Comparison of ENCODE assay signal across 23 cellular contexts in genomic region chr9:126999315-127000068, GRCh38.
"Had no signal": no experiment of that assay in that cellular context is flagged by ENCODE, and none has a peak within 500 bp of the region (broad histone marks: within the 10 kb centered on the region; RNA-seq: fewer than 3 reads in every experiment).

No MANE protein-coding gene starts in this region.

- H3K27me3 Mint-ChIP-seq: naive B cell had no signal

- H3K4me1 Mint-ChIP-seq: mesothelial cell of epicardium, nephron progenitor cell had no signal

- DNase-seq: activated CD4-positive, alpha-beta T cell treated with anti-CD3 and anti-CD28 coated beads, Interleukin-2, amount 10 ng/mL, durations not matched to agents 7 days and 5 days; activated CD4-positive, CD25-positive, alpha-beta regulatory T cell treated with anti-CD3 and anti-CD28 coated beads, Interleukin-2, amount 50 U/mL, for 72 hours; activated CD8-positive, alpha-beta T cell treated with anti-CD3 and anti-CD28 coated beads for 36 hours; activated gamma-delta T cell treated with Interleukin-2 at 50 U/mL for 16 hours; activated naive CD4-positive, alpha-beta T cell treated with anti-CD3 and anti-CD28 coated beads, Interleukin-2, amount 50 U/mL, for 16 hours; amniotic stem cell; foreskin keratinocyte; heart left ventricle; hypothalamus; immature natural killer cell; kidney; left colon; mammary epithelial cell; naive B cell; nephron progenitor cell; stimulated activated CD4-positive, alpha-beta T cell treated with anti-CD3 and anti-CD28 coated beads, Interleukin-2, amount 100 ng/mL, for 24 hours; stimulated activated naive CD4-positive, alpha-beta T cell; testis; transverse colon had no signal

- ATAC-seq: activated CD8-positive, alpha-beta T cell treated with anti-CD3 and anti-CD28 coated beads for 36 hours; foreskin keratinocyte; heart left ventricle; left colon had no signal

- H3K27ac Mint-ChIP-seq: activated CD4-positive, alpha-beta T cell treated with anti-CD3 and anti-CD28 coated beads, Interleukin-2, amount 10 ng/mL, durations not matched to agents 7 days and 5 days; activated CD8-positive, alpha-beta T cell treated with anti-CD3 and anti-CD28 coated beads for 36 hours; activated T-helper 1 cell treated with anti-CD3 and anti-CD28 coated beads, Interleukin-12 subunit alpha, Interleukin-12 subunit beta, Interleukin-2, Interleukin-4 antibody, amounts not matched to agents 30 ng/mL and 10 ng/mL and 1 ng/mL, durations not matched to agents 14 hours and 24 hours and 36 hours; immature natural killer cell; mesothelial cell of epicardium; nephron progenitor cell had no signal

- H3K4me3 Mint-ChIP-seq: activated CD4-positive, alpha-beta T cell treated with anti-CD3 and anti-CD28 coated beads, Interleukin-2, amount 10 ng/mL, durations not matched to agents 7 days and 5 days; activated CD8-positive, alpha-beta T cell treated with anti-CD3 and anti-CD28 coated beads for 36 hours; activated T-helper 1 cell treated with anti-CD3 and anti-CD28 coated beads, Interleukin-12 subunit alpha, Interleukin-12 subunit beta, Interleukin-2, Interleukin-4 antibody, amounts not matched to agents 30 ng/mL and 10 ng/mL and 1 ng/mL, durations not matched to agents 14 hours and 24 hours and 36 hours; immature natural killer cell; mesothelial cell of epicardium; naive B cell; nephron progenitor cell had no signal

- H3K9me3 Mint-ChIP-seq: activated CD8-positive, alpha-beta T cell treated with anti-CD3 and anti-CD28 coated beads for 36 hours had no signal

- H3K9me3 ChIP-seq: esophagus muscularis mucosa, heart left ventricle, right atrium auricular region, testis, transverse colon had no signal

- H3K36me3 Mint-ChIP-seq: immature natural killer cell had no signal
